In genomic region chr16:58306327-58306726, GRCh38 we compare ENCODE assay signal across 10 cellular contexts. TPM values are rescaled to one million over a fixed set of nuclear protein-coding genes. Genes with fewer than 3 reads are reported as not detected.
DNase-seq lines count a peak whose midpoint lies in the region; ATAC-seq and TF ChIP-seq lines count a peak whose summit lies in the region.
"Had no signal": no experiment of that assay in that cellular context is flagged by ENCODE, and none has a peak within 500 bp of the region (broad histone marks: within the 10 kb centered on the region; RNA-seq: fewer than 3 reads in every experiment).

No MANE protein-coding gene starts in this region.

- TF ChIP-seq CTCF in cardiac fibroblast (IDR thresholded peaks at IDR 0.05; ENCODE audit: low read depth, low read length) (peak; percentile 58), parathyroid adenoma (IDR thresholded peaks at IDR 0.05) (peak; percentile 58), sigmoid colon (IDR thresholded peaks at IDR 0.05) (peak in 1 of 4 experiments; percentile 38), mesothelial cell of epicardium (IDR thresholded peaks at IDR 0.05; ENCODE audit: unreplicated experiment) (no peak)

- no peak overlapping the region for H3K4me3 Mint-ChIP-seq in mesothelial cell of epicardium

- peaks cover 35% of the 10 kb centered on the region for H3K9me3 Mint-ChIP-seq in mesothelial cell of epicardium

- no peak overlapping the region for H3K27ac Mint-ChIP-seq in mesothelial cell of epicardium

- no peak for TF ChIP-seq POLR2A in sigmoid colon (IDR thresholded peaks at IDR 0.05)

- H3K27ac ChIP-seq in parathyroid adenoma (no peak overlapping the region), sigmoid colon (no peak overlapping the region)

- H3K36me3 Mint-ChIP-seq in mesothelial cell of epicardium = no peaks in the 10 kb centered on the region

- no peak overlapping the region for H3K9ac ChIP-seq in parathyroid adenoma

- no peak for ATAC-seq in HG02678 (IDR thresholded peaks at IDR 0.05; ENCODE audit: unreplicated experiment)

- H3K4me1 Mint-ChIP-seq in mesothelial cell of epicardium = no peaks in the 10 kb centered on the region

- H3K4me3 ChIP-seq in cardiac fibroblast (replicated peaks in 1 of 2; ENCODE audit: low read depth in 2 of 2, low read length in 2 of 2) = no peak overlapping the region
- H3K4me3 ChIP-seq in parathyroid adenoma (ENCODE audit: low read depth, low read length) = no peak overlapping the region
- H3K4me3 ChIP-seq in sigmoid colon = no peak overlapping the region

- H3K27me3 ChIP-seq in parathyroid adenoma (ENCODE audit: control insufficient read depth, insufficient read depth, low read length) (no peaks in the 10 kb centered on the region), sigmoid colon (no peaks in the 10 kb centered on the region)

- H3K27me3 Mint-ChIP-seq in mesothelial cell of epicardium (ENCODE audit: low read depth) = peaks cover 7% of the 10 kb centered on the region

- H3K36me3 ChIP-seq in parathyroid adenoma (ENCODE audit: control insufficient read depth, insufficient read depth, low read length) (no peaks in the 10 kb centered on the region), sigmoid colon (no peaks in the 10 kb centered on the region)

- H3K9me3 ChIP-seq in parathyroid adenoma (ENCODE audit: control insufficient read depth, low read length) (no peaks in the 10 kb centered on the region), sigmoid colon (no peaks in the 10 kb centered on the region)

- no peaks in the 10 kb centered on the region for H3K79me2 ChIP-seq in parathyroid adenoma

- peak; percentile 19 for DNase-seq in H4 (ENCODE audit: low spot score)
- peak; percentile 6 for DNase-seq in SW480 (ENCODE audit: low spot score)
- DNase-seq in cardiac fibroblast (ENCODE audit: low read depth in 2 of 2) = peak; percentile 58 to 59
- no peak for DNase-seq in sigmoid colon
- DNase-seq in NCI-H226 = no peak
- DNase-seq in mesothelial cell of epicardium (ENCODE audit: low spot score in 2 of 2, unreplicated experiment in 2 of 2) = no peak

- TF ChIP-seq EP300 in sigmoid colon (IDR thresholded peaks at IDR 0.05) = no peak

- no peak overlapping the region for H3K4me2 ChIP-seq in parathyroid adenoma (ENCODE audit: low read length)

- H3K4me1 ChIP-seq in parathyroid adenoma (no peaks in the 10 kb centered on the region), sigmoid colon (no peaks in the 10 kb centered on the region)

- intact Hi-C loops in sigmoid colon (cut with DNase I) = no loop called here

- H2AFZ ChIP-seq in parathyroid adenoma = no peak overlapping the region

- WGBS in sigmoid colon, 2 donors = 49 to 79% methylated on average over 3 of the region's 3 CpGs

RNA-seq across cellular contexts. Expression of gene PRSS54, which starts 11.5 kb away (rescaled TPM):
- total RNA-seq in H4 (2014; rRNA removed; shearing (Covaris generic)) = not detected in 2 replicates
- not detected for total RNA-seq in sigmoid colon
- polyA plus RNA-seq in sigmoid colon = not detected
- not detected in 3 replicates for total RNA-seq in mesothelial cell of epicardium
- total RNA-seq: activated CD8-positive, alpha-beta memory T cell treated with anti-CD3 and anti-CD28 coated beads for 36 hours; temporal lobe had no signal

Comparison
In these comparisons a context has a peak if more than half of its experiments do, and no peak if none do; other contexts are left out.
1. DNase-seq: peak in H4 (single experiment), SW480 (single experiment) and cardiac fibroblast (2 of 2); none in sigmoid colon (single experiment), NCI-H226 (single experiment) and mesothelial cell of epicardium (0 of 2).